ENCODE assay signal across 28 cellular contexts in genomic region chr17:81575836-81576235, GRCh38. TPM values are rescaled to one million over a fixed set of nuclear protein-coding genes. Genes with fewer than 3 reads are reported as not detected.
DNase-seq lines count a peak whose midpoint lies in the region; ATAC-seq and TF ChIP-seq lines count a peak whose summit lies in the region.
"Had no signal": no experiment of that assay in that cellular context is flagged by ENCODE, and none has a peak within 500 bp of the region (broad histone marks: within the 10 kb centered on the region; RNA-seq: fewer than 3 reads in every experiment).

No MANE protein-coding gene starts in this region.

- WGBS in smooth muscle cell (ENCODE audit: low lambda C conversion rate), result 93% methylated on average over 3 of the region's 3 CpGs

- H3K4me2 ChIP-seq in PC-9 (peak overlapping the region; percentile 68), smooth muscle cell (peak overlapping the region; percentile 38)

- H3K9ac ChIP-seq in smooth muscle cell (ENCODE audit: low read depth), result no peak overlapping the region

- BruUV-seq in PC-9 (replicated peaks; lab: Mats Ljungman, UMichigan), result no TSS peak

- intact Hi-C loops in PC-9 (cut with micrococcal nuclease; ENCODE audit: unreplicated experiment), result loop anchor here (1.0 to 2.0 kb wide), 3 partner anchors 9 to 57 kb away; no protein-coding TSS in a partner anchor

- peaks cover 23% of the 10 kb centered on the region for H3K4me1 Mint-ChIP-seq in activated T-cell treated with anti-CD3 and anti-CD28 coated beads, Interleukin-2, amount 50 U/mL, for 72 hours (ENCODE audit: low read depth)
- peaks cover 12% of the 10 kb centered on the region for H3K4me1 Mint-ChIP-seq in activated T-cell treated with anti-CD3 and anti-CD28 coated beads, Interleukin-2, amount 50 U/mL, for 4 hours (ENCODE audit: low read depth)

- H3K4me3 Mint-ChIP-seq in activated T-cell treated with anti-CD3 and anti-CD28 coated beads, Interleukin-2, amount 50 U/mL, for 72 hours, result no peak overlapping the region
- H3K4me3 Mint-ChIP-seq in activated T-cell treated with anti-CD3 and anti-CD28 coated beads, Interleukin-2, amount 50 U/mL, for 4 hours, result no peak overlapping the region
- H3K4me3 Mint-ChIP-seq: activated T-cell treated with anti-CD3 and anti-CD28 coated beads, Interleukin-2, amount 50 U/mL, for 24 hours; B cell; dendritic cell treated with granulocyte-macrophage colony-stimulating factor and Interleukin-4, amounts not matched to agents 40 ng/mL and 50 ng/mL, for 4 days; endodermal cell had no signal

- POLR2A ChIA-PET in PC-9 (lab: Charles Lee; ENCODE audit: unreplicated experiment), result interaction anchor here (0.6 kb wide), 1 partner anchor 9 kb away, joined by 4 read pairs; no protein-coding TSS in a partner anchor

- peaks cover 33% of the 10 kb centered on the region for H3K4me1 ChIP-seq in PC-9 (replicated peaks; ENCODE audit: insufficient read depth)
- peaks cover 11% of the 10 kb centered on the region for H3K4me1 ChIP-seq in smooth muscle cell (ENCODE audit: low read depth)

- H3K27ac ChIP-seq in PC-9 (no peak overlapping the region), coronary artery (peak overlapping the region in 1 of 2 donors; percentile 84), smooth muscle cell (ENCODE audit: low read depth) (peak overlapping the region; percentile 68)
- H3K27ac ChIP-seq: gastrocnemius medialis, right lobe of liver, WERI-Rb-1 had no signal

- peaks cover 3 to 26% of the 10 kb centered on the region in 2 donors for H3K36me3 Mint-ChIP-seq in activated T-cell treated with anti-CD3 and anti-CD28 coated beads, Interleukin-2, amount 50 U/mL, for 72 hours (ENCODE audit: insufficient read depth in 2 of 2)
- peaks cover 41% of the 10 kb centered on the region for H3K36me3 Mint-ChIP-seq in activated T-cell treated with anti-CD3 and anti-CD28 coated beads, Interleukin-2, amount 50 U/mL, for 4 hours (ENCODE audit: insufficient read depth)

- no peak for ATAC-seq in activated T-cell treated with anti-CD3 and anti-CD28 coated beads, Interleukin-2, amount 50 U/mL, for 72 hours (replicated peaks in 1 of 2)
- ATAC-seq in activated T-cell treated with anti-CD3 and anti-CD28 coated beads, Interleukin-2, amount 50 U/mL, for 4 hours, result no peak
- ATAC-seq: gastrocnemius medialis; K562; stimulated activated naive CD8-positive, alpha-beta T cell treated with anti-CD3 and anti-CD28 coated beads, Interleukin-15, Interleukin-2, amounts not matched to agents 100 U/mL and 50 U/mL, for 24 hours had no signal

- H3F3A ChIP-seq in PC-9 (ENCODE audit: insufficient read depth, low read depth) (peaks cover 30% of the 10 kb centered on the region), smooth muscle cell (ENCODE audit: low read depth) (peaks cover 7% of the 10 kb centered on the region)

- no peaks in the 10 kb centered on the region for H3K27me3 Mint-ChIP-seq in activated T-cell treated with anti-CD3 and anti-CD28 coated beads, Interleukin-2, amount 50 U/mL, for 72 hours (ENCODE audit: low read depth)
- no peaks in the 10 kb centered on the region for H3K27me3 Mint-ChIP-seq in activated T-cell treated with anti-CD3 and anti-CD28 coated beads, Interleukin-2, amount 50 U/mL, for 4 hours (ENCODE audit: low read depth)
- H3K27me3 Mint-ChIP-seq: activated T-cell treated with anti-CD3 and anti-CD28 coated beads, Interleukin-2, amount 50 U/mL, for 24 hours; B cell; dendritic cell treated with granulocyte-macrophage colony-stimulating factor and Interleukin-4, amounts not matched to agents 40 ng/mL and 50 ng/mL, for 4 days had no signal

- CTCF ChIA-PET in PC-9 (lab: Charles Lee), result no interaction called here

- H3K9me3 ChIP-seq in PC-9 (ENCODE audit: insufficient read depth, low read depth) (no peaks in the 10 kb centered on the region), smooth muscle cell (replicated peaks; ENCODE audit: low read depth) (no peaks in the 10 kb centered on the region)
- H3K9me3 ChIP-seq: Caco-2, gastrocnemius medialis, right lobe of liver, tibial artery had no signal

- H4K20me1 ChIP-seq in PC-9 (ENCODE audit: insufficient read depth), result peaks cover 14% of the 10 kb centered on the region
- H4K20me1 ChIP-seq in smooth muscle cell (ENCODE audit: low read depth), result peaks cover 52% of the 10 kb centered on the region

- 0 out of 2 replicates have a peak overlapping the region, but pooled peaks have one; percentile 40 for H3K4me3 ChIP-seq in PC-9
- H3K4me3 ChIP-seq in coronary artery, result peak overlapping the region; percentile 58
- no peak overlapping the region for H3K4me3 ChIP-seq in smooth muscle cell
- H3K4me3 ChIP-seq: gastrocnemius medialis, K562, right lobe of liver had no signal

- TF ChIP-seq CTCF in PC-9 (conservative IDR thresholded peaks at IDR 0.05), result no peak
- no peak for TF ChIP-seq CTCF in coronary artery (IDR thresholded peaks at IDR 0.05)
- TF ChIP-seq CTCF in smooth muscle cell (IDR thresholded peaks at IDR 0.05; ENCODE audit: borderline replicate concordance, insufficient read depth, poor library complexity, severe bottlenecking), result no peak

- H3K36me3 ChIP-seq in PC-9 (ENCODE audit: low read depth), result no peaks in the 10 kb centered on the region
- H3K36me3 ChIP-seq in smooth muscle cell (ENCODE audit: low read depth), result no peaks in the 10 kb centered on the region

- H3K9me3 Mint-ChIP-seq in activated T-cell treated with anti-CD3 and anti-CD28 coated beads, Interleukin-2, amount 50 U/mL, for 72 hours, result no peaks in the 10 kb centered on the region
- H3K9me3 Mint-ChIP-seq in activated T-cell treated with anti-CD3 and anti-CD28 coated beads, Interleukin-2, amount 50 U/mL, for 4 hours, result no peaks in the 10 kb centered on the region
- H3K9me3 Mint-ChIP-seq: activated T-cell treated with anti-CD3 and anti-CD28 coated beads, Interleukin-2, amount 50 U/mL, for 24 hours; dendritic cell treated with granulocyte-macrophage colony-stimulating factor and Interleukin-4, amounts not matched to agents 40 ng/mL and 50 ng/mL, for 4 days; endodermal cell had no signal

- DNase-seq in activated T-cell treated with anti-CD3 and anti-CD28 coated beads, Interleukin-2, amount 50 U/mL, for 72 hours, result no peak
- DNase-seq in activated T-cell treated with anti-CD3 and anti-CD28 coated beads, Interleukin-2, amount 50 U/mL, for 4 hours, result no peak
- DNase-seq in PC-9, result no peak
- no peak for DNase-seq in coronary artery (ENCODE audit: low spot score)
- DNase-seq in smooth muscle cell (lab: John Stamatoyannopoulos, UW; ENCODE audit: unreplicated experiment), result no peak
- no peak for DNase-seq in SIG-M5 (lab: John Stamatoyannopoulos, UW)
- DNase-seq in COR-L47 (lab: John Stamatoyannopoulos, UW), result no peak
- DNase-seq in globus pallidus (ENCODE audit: low spot score), result no peak
- DNase-seq: activated CD4-positive, alpha-beta T cell treated with anti-CD3 and anti-CD28 coated beads for 48 hours; activated naive CD4-positive, alpha-beta T cell; activated T-cell treated with anti-CD3 and anti-CD28 coated beads, Interleukin-2, amount 50 U/mL, for 24 hours; DMS79; endodermal cell; gastrocnemius medialis; GDM1; H7; hippocampal formation; mesendoderm; NCI-H2081 treated with DMSO at 0.1 percent for 48 hours; NCI-H345; right lobe of liver; stimulated activated naive CD8-positive, alpha-beta T cell treated with anti-CD3 and anti-CD28 coated beads, Interleukin-15, Interleukin-2, amounts not matched to agents 100 U/mL and 50 U/mL, for 24 hours; tibial artery; WERI-Rb-1 had no signal

- H3K9me2 ChIP-seq in PC-9 (ENCODE audit: insufficient read depth), result no peaks in the 10 kb centered on the region

- H3K79me2 ChIP-seq in PC-9 (ENCODE audit: low read depth), result peaks cover 28% of the 10 kb centered on the region; the same call in 1 of the 2 replicates
- H3K79me2 ChIP-seq in smooth muscle cell (ENCODE audit: low read depth), result peaks cover 33% of the 10 kb centered on the region

- H3K27ac Mint-ChIP-seq in activated T-cell treated with anti-CD3 and anti-CD28 coated beads, Interleukin-2, amount 50 U/mL, for 72 hours, result peak overlapping the region; percentile 68
- H3K27ac Mint-ChIP-seq: activated T-cell treated with anti-CD3 and anti-CD28 coated beads, Interleukin-2, amount 50 U/mL, for 24 hours; B cell; dendritic cell treated with granulocyte-macrophage colony-stimulating factor and Interleukin-4, amounts not matched to agents 40 ng/mL and 50 ng/mL, for 4 days; endodermal cell had no signal

- H3K27me3 ChIP-seq in PC-9 (ENCODE audit: insufficient read depth, low read depth) (no peaks in the 10 kb centered on the region), smooth muscle cell (ENCODE audit: low read depth) (no peaks in the 10 kb centered on the region)
- H3K27me3 ChIP-seq: gastrocnemius medialis, right lobe of liver, tibial artery had no signal

- H2AFZ ChIP-seq in PC-9 (no peak overlapping the region), smooth muscle cell (ENCODE audit: low read depth) (no peak overlapping the region)

RNA-seq across cellular contexts. Expression of gene FAAP100, which starts 23.7 kb away (rescaled TPM):
- total RNA-seq in activated T-cell treated with anti-CD3 and anti-CD28 coated beads, Interleukin-2, amount 50 U/mL, for 72 hours, result 10 to 100 TPM; 21.3 to 29.1 TPM
- 10 to 100 TPM; 59.3 to 63.3 (median 61.6) TPM for total RNA-seq in activated T-cell treated with anti-CD3 and anti-CD28 coated beads, Interleukin-2, amount 50 U/mL, for 4 hours
- total RNA-seq in PC-9 (2021) (34.0 and 43.8 TPM in 2 replicates), smooth muscle cell (17.9 and 19.4 TPM in 2 replicates)
- 25.4 and 28.5 TPM in 2 replicates for polyA plus RNA-seq in smooth muscle cell

RNA-seq across cellular contexts. Expression of gene FSCN2, which starts 47.7 kb away (rescaled TPM):
- total RNA-seq in activated T-cell treated with anti-CD3 and anti-CD28 coated beads, Interleukin-2, amount 50 U/mL, for 72 hours, result 1 to 10 TPM in 1 of 2 donors, under 1 TPM in 1; 0.95 to 1.8 TPM
- under 1 TPM in 2 of 3 donors, not detected in 1; 0.33 to 0.58 TPM for total RNA-seq in activated T-cell treated with anti-CD3 and anti-CD28 coated beads, Interleukin-2, amount 50 U/mL, for 4 hours
- total RNA-seq in PC-9 (2021) (4.3 and 11.5 TPM in 2 replicates), smooth muscle cell (0.63 and 2.2 TPM in 2 replicates)
- polyA plus RNA-seq in smooth muscle cell, result 0.56 and 0.72 TPM in 2 replicates
- total RNA-seq: H7, K562 had no signal
